ENCODE assay signal across 10 cellular contexts in the genomic region with DNA sequence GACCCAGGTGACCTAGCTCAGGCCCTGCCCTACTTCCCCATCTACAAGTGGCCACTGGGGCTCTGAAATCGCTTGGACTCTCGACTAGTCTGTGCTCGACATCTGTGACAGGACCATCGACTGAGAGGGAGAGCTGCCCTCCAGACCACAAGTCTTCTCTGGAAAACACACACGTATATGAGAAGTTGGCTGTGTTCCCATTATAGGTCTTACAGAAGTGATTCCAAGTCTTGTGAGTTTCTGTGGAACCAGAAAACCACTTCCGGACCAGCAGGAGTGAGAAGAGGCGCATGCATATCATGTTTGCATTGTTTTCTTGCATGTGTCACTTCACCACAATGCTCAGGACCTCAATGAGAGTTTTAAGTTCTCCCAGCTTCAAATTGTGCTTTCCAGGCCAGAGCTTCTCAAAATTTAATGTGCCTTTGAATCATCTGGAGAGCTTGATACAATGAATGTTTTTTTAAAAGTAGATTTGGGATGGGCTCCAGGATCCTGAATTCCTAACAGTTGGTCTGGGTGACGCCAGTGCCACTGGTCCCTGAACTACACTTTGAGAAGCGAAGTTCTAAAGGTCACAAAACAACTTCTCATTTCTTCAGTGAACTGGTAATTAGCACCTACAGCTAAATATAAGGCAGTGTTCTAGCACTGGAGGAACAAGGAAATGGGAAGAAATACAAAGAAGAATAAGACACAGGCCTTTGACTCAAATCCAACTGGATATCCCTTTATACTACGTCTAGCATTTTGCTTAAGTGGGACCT. TPM values are rescaled to one million over a fixed set of nuclear protein-coding genes. Genes with fewer than 3 reads are reported as not detected.
DNase-seq lines count a peak whose midpoint lies in the region; ATAC-seq and TF ChIP-seq lines count a peak whose summit lies in the region.
"Had no signal": no experiment of that assay in that cellular context is flagged by ENCODE, and none has a peak within 500 bp of the region (broad histone marks: within the 10 kb centered on the region; RNA-seq: fewer than 3 reads in every experiment).

No MANE protein-coding gene starts in this region.

- H3K36me3 Mint-ChIP-seq in activated naive CD8-positive, alpha-beta T cell treated with anti-CD3 and anti-CD28 coated beads, Interleukin-2, amount 10 ng/mL, durations not matched to agents 7 days and 5 days: peaks cover 27% of the 10 kb centered on the region

- no peaks in the 10 kb centered on the region for H3K27me3 ChIP-seq in HL-60 (ENCODE audit: insufficient read depth, poor library complexity, severe bottlenecking)

- peak overlapping the region; percentile 74 for H3K27ac Mint-ChIP-seq in activated naive CD8-positive, alpha-beta T cell treated with anti-CD3 and anti-CD28 coated beads, Interleukin-2, amount 10 ng/mL, durations not matched to agents 7 days and 5 days

- no peak for TF ChIP-seq CTCF in HL-60 (IDR thresholded peaks at IDR 0.05; ENCODE audit: insufficient read depth, low read length)

- H3K27me3 Mint-ChIP-seq in activated naive CD8-positive, alpha-beta T cell treated with anti-CD3 and anti-CD28 coated beads, Interleukin-2, amount 10 ng/mL, durations not matched to agents 7 days and 5 days: no peaks in the 10 kb centered on the region

- DNase-seq in AML-193 (lab: John Stamatoyannopoulos, UW) (peak; percentile 27 to 52), HL-60 (ENCODE audit: low read depth in 1 of 2, low spot score in 1 of 2) (peak; percentile 60 to 65), medulla oblongata (ENCODE audit: extremely low spot score) (peak; percentile 34), retina (no peak), nucleus accumbens (lab: John Stamatoyannopoulos, UW) (no peak)
- DNase-seq in activated naive CD8-positive, alpha-beta T cell treated with anti-CD3 and anti-CD28 coated beads, Interleukin-2, amount 10 ng/mL, durations not matched to agents 7 days and 5 days: no peak
- no peak for DNase-seq in stimulated activated CD4-positive, alpha-beta T cell treated with anti-CD3 and anti-CD28 coated beads, Interleukin-12 subunit alpha, Interleukin-12 subunit beta, amount 100 ng/mL, for 4 hours
- DNase-seq: NCI-H510A treated with DMSO at 0.1 percent for 48 hours had no signal

- no peaks in the 10 kb centered on the region for H3K9me3 Mint-ChIP-seq in activated naive CD8-positive, alpha-beta T cell treated with anti-CD3 and anti-CD28 coated beads, Interleukin-2, amount 10 ng/mL, durations not matched to agents 7 days and 5 days

- peak overlapping the region; percentile 38 for H3K27ac ChIP-seq in HL-60 (replicated peaks)
- H3K27ac ChIP-seq: epithelial cell of prostate had no signal

- ATAC-seq in activated naive CD8-positive, alpha-beta T cell treated with anti-CD3 and anti-CD28 coated beads, Interleukin-2, amount 10 ng/mL, durations not matched to agents 7 days and 5 days (ENCODE audit: low read depth): no peak
- no peak for ATAC-seq in GM18867 (IDR thresholded peaks at IDR 0.05; ENCODE audit: unreplicated experiment)

- H3K4me3 ChIP-seq in HL-60 (replicated peaks; ENCODE audit: insufficient read depth, low read length): no peak overlapping the region

- H3K4me3 Mint-ChIP-seq in activated naive CD8-positive, alpha-beta T cell treated with anti-CD3 and anti-CD28 coated beads, Interleukin-2, amount 10 ng/mL, durations not matched to agents 7 days and 5 days: peak overlapping the region; percentile 4

- H3K4me1 Mint-ChIP-seq in activated naive CD8-positive, alpha-beta T cell treated with anti-CD3 and anti-CD28 coated beads, Interleukin-2, amount 10 ng/mL, durations not matched to agents 7 days and 5 days: peaks cover 24% of the 10 kb centered on the region

- POLR2A ChIA-PET in activated naive CD8-positive, alpha-beta T cell treated with anti-CD3 and anti-CD28 coated beads, Interleukin-2, amount 10 ng/mL, durations not matched to agents 7 days and 5 days (lab: Charles Lee): interaction anchor here (0.7 to 1.1 kb wide), 3 partner anchors 38 to 299 kb away, joined by 3 to 7 read pairs (median 4); no protein-coding TSS in a partner anchor

RNA-seq across cellular contexts. Expression of gene LIPC, which starts 15.6 kb away (rescaled TPM):
- total RNA-seq in activated naive CD8-positive, alpha-beta T cell treated with anti-CD3 and anti-CD28 coated beads, Interleukin-2, amount 10 ng/mL, durations not matched to agents 7 days and 5 days: 1 to 10 TPM; 7.4 to 9.0 TPM

Comparison
In these comparisons a context has a peak if more than half of its experiments do, and no peak if none do; other contexts are left out.
1. DNase-seq: peak in AML-193 (2 of 2), HL-60 (2 of 2) and medulla oblongata (single experiment); none in activated naive CD8-positive, alpha-beta T cell treated with anti-CD3 and anti-CD28 coated beads, Interleukin-2, amount 10 ng/mL, durations not matched to agents 7 days and 5 days (single experiment), retina (single experiment), stimulated activated CD4-positive, alpha-beta T cell treated with anti-CD3 and anti-CD28 coated beads, Interleukin-12 subunit alpha, Interleukin-12 subunit beta, amount 100 ng/mL, for 4 hours (single experiment) and nucleus accumbens (0 of 56).